ENCODE assay signal across 8 cellular contexts in genomic region chr2:181393472-181393871, GRCh38.
DNase-seq lines count a peak whose midpoint lies in the region; ATAC-seq and TF ChIP-seq lines count a peak whose summit lies in the region.

No MANE protein-coding gene starts in this region.

- TF ChIP-seq EP300 in SK-N-SH (IDR thresholded peaks at IDR 0.05; ENCODE audit: borderline replicate concordance in 1 of 2, low read depth in 1 of 2, low read length in 1 of 2): no peak

- peak; percentile 45 for ATAC-seq in HG03565 (IDR thresholded peaks at IDR 0.05; ENCODE audit: unreplicated experiment)

- H3K4me1 ChIP-seq in SK-N-SH (ENCODE audit: control insufficient read depth in 1 of 2, insufficient read depth in 2 of 2, low read depth in 1 of 2, low read length in 1 of 2) (0 out of 4 replicates have a peak, but pooled peaks cover 0 to 3% of the 10 kb centered on the region in 2 experiments), Peyer's patch (no peaks in the 10 kb centered on the region)

- H3K4me1 Mint-ChIP-seq in activated naive CD4-positive, alpha-beta T cell treated with anti-CD3 and anti-CD28 coated beads, Interleukin-2, amount 50 U/mL, for 24 hours: peaks cover 33% of the 10 kb centered on the region

- no peaks in the 10 kb centered on the region for H3K9me3 Mint-ChIP-seq in activated naive CD4-positive, alpha-beta T cell treated with anti-CD3 and anti-CD28 coated beads, Interleukin-2, amount 50 U/mL, for 24 hours

- TF ChIP-seq CTCF in SK-N-SH (IDR thresholded peaks at IDR 0.05) (no peak), fibroblast of villous mesenchyme (IDR thresholded peaks at IDR 0.05; ENCODE audit: insufficient read depth, low read depth, low read length) (no peak), Peyer's patch (IDR thresholded peaks at IDR 0.05) (no peak)

- H3K79me2 ChIP-seq in SK-N-SH (ENCODE audit: insufficient read depth): no peaks in the 10 kb centered on the region

- H4K20me1 ChIP-seq in SK-N-SH (ENCODE audit: insufficient read depth): no peaks in the 10 kb centered on the region

- H3K4me3 Mint-ChIP-seq in activated naive CD4-positive, alpha-beta T cell treated with anti-CD3 and anti-CD28 coated beads, Interleukin-2, amount 50 U/mL, for 24 hours: peak overlapping the region; percentile 77

- H3K9me2 ChIP-seq in SK-N-SH: no peaks in the 10 kb centered on the region

- 3% methylated on average over 1 of the region's 1 CpG for WGBS in SK-N-SH (ENCODE audit: low lambda C conversion rate)

- H3F3A ChIP-seq in SK-N-SH (replicated peaks; ENCODE audit: insufficient read depth): no peaks in the 10 kb centered on the region

- no peaks in the 10 kb centered on the region for H3K9me3 ChIP-seq in SK-N-SH
- no peaks in the 10 kb centered on the region for H3K9me3 ChIP-seq in Peyer's patch

- H3K4me3 ChIP-seq in SK-N-SH (ENCODE audit: low read depth in 2 of 2, low read length in 1 of 2): no peak overlapping the region
- H3K4me3 ChIP-seq in fibroblast of villous mesenchyme (ENCODE audit: low read depth, low read length): no peak overlapping the region
- H3K4me3 ChIP-seq in Peyer's patch: no peak overlapping the region

- no peak for TF ChIP-seq RAD21 in SK-N-SH (IDR thresholded peaks at IDR 0.05; ENCODE audit: low read length)

- no peak for DNase-seq in activated naive CD4-positive, alpha-beta T cell (lab: John Stamatoyannopoulos, UW)
- DNase-seq in SK-N-SH (peak; percentile 26), fibroblast of villous mesenchyme (ENCODE audit: low read depth) (peak; percentile 56), mucosa of gallbladder (ENCODE audit: low spot score) (no peak), NCI-H524 (lab: John Stamatoyannopoulos, UW) (no peak), Peyer's patch (no peak)

- H3K27me3 Mint-ChIP-seq in activated naive CD4-positive, alpha-beta T cell treated with anti-CD3 and anti-CD28 coated beads, Interleukin-2, amount 50 U/mL, for 24 hours: no peaks in the 10 kb centered on the region

- H3K27ac ChIP-seq in SK-N-SH (ENCODE audit: low read depth in 2 of 2, low read length in 1 of 2) (peak overlapping the region in 1 of 2 experiments; percentile 73; a peak in 3 of 4 replicates), Peyer's patch (peak overlapping the region in 1 of 4 donors; percentile 4)

- H3K27ac Mint-ChIP-seq in activated naive CD4-positive, alpha-beta T cell treated with anti-CD3 and anti-CD28 coated beads, Interleukin-2, amount 50 U/mL, for 24 hours: peak overlapping the region; percentile 53

- peaks cover 2% of the 10 kb centered on the region for H3K36me3 Mint-ChIP-seq in activated naive CD4-positive, alpha-beta T cell treated with anti-CD3 and anti-CD28 coated beads, Interleukin-2, amount 50 U/mL, for 24 hours

- H3K27me3 ChIP-seq in SK-N-SH (ENCODE audit: insufficient read depth) (no peaks in the 10 kb centered on the region), Peyer's patch (no peaks in the 10 kb centered on the region)

- peak overlapping the region; percentile 37; the same call in 1 of the 2 replicates for H3K9ac ChIP-seq in SK-N-SH

- H3K36me3 ChIP-seq in SK-N-SH (replicated peaks in 1 of 2; ENCODE audit: control insufficient read depth in 1 of 2, insufficient read depth in 2 of 2, low read length in 1 of 2): no peaks in the 10 kb centered on the region
- no peaks in the 10 kb centered on the region for H3K36me3 ChIP-seq in Peyer's patch

- CTCF ChIA-PET in SK-N-SH (lab: Yijun Ruan, JAX): interaction anchor here (1.1 kb wide), 1 partner anchor 27 kb away, joined by 3 read pairs; no protein-coding TSS in a partner anchor

- POLR2A ChIA-PET in SK-N-SH (lab: Yijun Ruan, JAX): no interaction called here

- peak overlapping the region; percentile 96 for H2AFZ ChIP-seq in SK-N-SH (ENCODE audit: low read depth)

- peak overlapping the region; percentile 58; the same call in 1 of the 2 replicates for H3K4me2 ChIP-seq in SK-N-SH

- TF ChIP-seq POLR2A in Peyer's patch (IDR thresholded peaks at IDR 0.05): no peak

TF ChIP-seq in SK-N-SH, 30 proteins besides CTCF, POLR2A, EP300 and RAD21:
- TF ChIP-seq EZH2phosphoT487 (IDR thresholded peaks at IDR 0.05; ENCODE audit: borderline replicate concordance, low read depth): no peak
- no peak for TF ChIP-seq NRF1 (IDR thresholded peaks at IDR 0.05; ENCODE audit: low read depth, low read length)
- TF ChIP-seq JUND (IDR thresholded peaks at IDR 0.05): no peak
- peak; percentile 17; the same call in 1 of the 2 replicates for TF ChIP-seq FOSL2 (IDR thresholded peaks at IDR 0.05; ENCODE audit: borderline replicate concordance, low read depth)
- TF ChIP-seq CHD2 (IDR thresholded peaks at IDR 0.05; ENCODE audit: low read length, partially characterized antibody): no peak

Comparison
In these comparisons a context has a peak if more than half of its experiments do, and no peak if none do; other contexts are left out.
1. DNase-seq: peak in SK-N-SH (single experiment) and fibroblast of villous mesenchyme (single experiment); none in activated naive CD4-positive, alpha-beta T cell (0 of 4), mucosa of gallbladder (single experiment), NCI-H524 (0 of 2) and Peyer's patch (0 of 3).